ENCODE assay signal across 11 cellular contexts in the genomic region with DNA sequence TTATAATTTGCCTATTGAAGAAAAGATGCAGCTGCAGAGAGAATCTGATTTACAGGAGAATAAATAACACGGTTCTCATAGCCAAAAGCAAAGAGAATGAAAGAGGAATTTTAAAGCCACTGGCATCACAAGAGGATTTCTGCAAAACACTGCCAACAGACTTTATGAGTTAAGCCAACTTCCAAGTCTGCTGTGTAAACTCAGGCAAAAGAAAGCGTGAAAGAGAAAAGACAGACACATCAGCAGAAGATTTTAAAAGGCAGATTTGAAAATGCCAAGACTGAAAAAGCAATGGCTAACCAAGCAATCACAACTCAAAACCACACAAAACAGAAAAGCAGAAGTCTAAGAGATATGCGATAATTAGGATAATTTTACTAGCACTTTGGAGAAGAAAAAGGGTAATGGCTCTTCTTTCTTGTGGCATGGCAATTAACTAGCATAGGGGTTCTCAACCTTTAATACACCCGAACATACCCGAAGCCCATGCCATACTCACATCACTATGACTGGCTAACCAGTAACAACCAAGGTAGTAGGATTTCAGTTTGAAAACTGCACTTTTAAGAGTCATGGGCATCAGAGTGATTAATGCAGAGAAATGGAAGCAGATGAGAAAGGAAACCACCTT. TPM values are rescaled to one million over a fixed set of nuclear protein-coding genes. Genes with fewer than 3 reads are reported as not detected.
DNase-seq lines count a peak whose midpoint lies in the region; ATAC-seq and TF ChIP-seq lines count a peak whose summit lies in the region.
"Had no signal": no experiment of that assay in that cellular context is flagged by ENCODE, and none has a peak within 500 bp of the region (broad histone marks: within the 10 kb centered on the region; RNA-seq: fewer than 3 reads in every experiment).

No MANE protein-coding gene starts in this region.

- POLR2A ChIA-PET in activated CD4-positive, alpha-beta T cell treated with anti-CD3 and anti-CD28 coated beads, Interleukin-2, amount 10 ng/mL, durations not matched to agents 7 days and 5 days (lab: Charles Lee) = no interaction called here
- POLR2A ChIA-PET in activated naive CD8-positive, alpha-beta T cell treated with anti-CD3 and anti-CD28 coated beads, Interleukin-2, amount 10 ng/mL, durations not matched to agents 7 days and 5 days (lab: Charles Lee) = interaction anchor here (1.1 to 1.5 kb wide), 2 partner anchors 69 to 105 kb away, joined by 3 to 5 read pairs; no protein-coding TSS in a partner anchor

- no peak overlapping the region for H3K9ac ChIP-seq in rectal smooth muscle tissue (ENCODE audit: low read length)

- CTCF ChIA-PET in activated CD4-positive, alpha-beta T cell treated with anti-CD3 and anti-CD28 coated beads, Interleukin-2, amount 10 ng/mL, durations not matched to agents 7 days and 5 days (lab: Charles Lee) = interaction anchor here (1.0 to 3.1 kb wide), 3 partner anchors 8 to 41 kb away, joined by 3 to 8 read pairs (median 4); no protein-coding TSS in a partner anchor

- H3K27ac ChIP-seq in rectal smooth muscle tissue (ENCODE audit: low read depth, low read length) = peak overlapping the region; percentile 1

- peaks cover 67% of the 10 kb centered on the region for H3K4me1 Mint-ChIP-seq in activated CD4-positive, alpha-beta T cell treated with anti-CD3 and anti-CD28 coated beads, Interleukin-2, amount 10 ng/mL, durations not matched to agents 7 days and 5 days
- H3K4me1 Mint-ChIP-seq in activated naive CD8-positive, alpha-beta T cell treated with anti-CD3 and anti-CD28 coated beads, Interleukin-2, amount 10 ng/mL, durations not matched to agents 7 days and 5 days = peaks cover 41% of the 10 kb centered on the region

- no peaks in the 10 kb centered on the region for H3K27me3 Mint-ChIP-seq in activated CD4-positive, alpha-beta T cell treated with anti-CD3 and anti-CD28 coated beads, Interleukin-2, amount 10 ng/mL, durations not matched to agents 7 days and 5 days
- H3K27me3 Mint-ChIP-seq in activated naive CD8-positive, alpha-beta T cell treated with anti-CD3 and anti-CD28 coated beads, Interleukin-2, amount 10 ng/mL, durations not matched to agents 7 days and 5 days = no peaks in the 10 kb centered on the region

- no peak for TF ChIP-seq POLR2A in NB4 (IDR thresholded peaks at IDR 0.05; ENCODE audit: extremely low read depth, insufficient read length)

- H3K4me1 ChIP-seq in rectal smooth muscle tissue (ENCODE audit: control insufficient read depth, insufficient read depth, low read length) = peaks cover 11% of the 10 kb centered on the region

- no peak overlapping the region for H3K4me3 ChIP-seq in NB4 (ENCODE audit: low read depth, low read length)
- no peak overlapping the region for H3K4me3 ChIP-seq in rectal smooth muscle tissue (ENCODE audit: low read length)

- no peaks in the 10 kb centered on the region for H3K27me3 ChIP-seq in rectal smooth muscle tissue (ENCODE audit: control insufficient read depth, insufficient read depth, low read length)

- H3K9me3 Mint-ChIP-seq in activated CD4-positive, alpha-beta T cell treated with anti-CD3 and anti-CD28 coated beads, Interleukin-2, amount 10 ng/mL, durations not matched to agents 7 days and 5 days = no peaks in the 10 kb centered on the region
- H3K9me3 Mint-ChIP-seq in activated naive CD8-positive, alpha-beta T cell treated with anti-CD3 and anti-CD28 coated beads, Interleukin-2, amount 10 ng/mL, durations not matched to agents 7 days and 5 days = no peaks in the 10 kb centered on the region

- DNase-seq in activated CD4-positive, alpha-beta T cell treated with anti-CD3 and anti-CD28 coated beads, Interleukin-2, amount 10 ng/mL, durations not matched to agents 7 days and 5 days = no peak
- DNase-seq in activated CD4-positive, alpha-beta T cell treated with anti-CD3 and anti-CD28 coated beads for 48 hours = no peak
- DNase-seq in NB4 (ENCODE audit: low read depth) (peak; percentile 40), hepatic stellate cell (ENCODE audit: low spot score) (no peak), NCI-H2227 treated with DMSO at 0.1 percent for 48 hours (lab: John Stamatoyannopoulos, UW) (no peak), SHP77 (lab: John Stamatoyannopoulos, UW) (no peak)
- no peak for DNase-seq in activated naive CD8-positive, alpha-beta T cell treated with anti-CD3 and anti-CD28 coated beads, Interleukin-2, amount 10 ng/mL, durations not matched to agents 7 days and 5 days
- DNase-seq: DMS79, NCI-H446, trophoblast cell had no signal

- TF ChIP-seq CTCF in NB4 (IDR thresholded peaks at IDR 0.05; ENCODE audit: low read depth, low read length) = no peak

- H3K36me3 Mint-ChIP-seq in activated CD4-positive, alpha-beta T cell treated with anti-CD3 and anti-CD28 coated beads, Interleukin-2, amount 10 ng/mL, durations not matched to agents 7 days and 5 days (ENCODE audit: low read depth) = peaks cover 67% of the 10 kb centered on the region
- peaks cover 54% of the 10 kb centered on the region for H3K36me3 Mint-ChIP-seq in activated naive CD8-positive, alpha-beta T cell treated with anti-CD3 and anti-CD28 coated beads, Interleukin-2, amount 10 ng/mL, durations not matched to agents 7 days and 5 days

- H3K27ac Mint-ChIP-seq in activated CD4-positive, alpha-beta T cell treated with anti-CD3 and anti-CD28 coated beads, Interleukin-2, amount 10 ng/mL, durations not matched to agents 7 days and 5 days = peak overlapping the region; percentile 21
- H3K27ac Mint-ChIP-seq in activated naive CD8-positive, alpha-beta T cell treated with anti-CD3 and anti-CD28 coated beads, Interleukin-2, amount 10 ng/mL, durations not matched to agents 7 days and 5 days = peak overlapping the region; percentile 23

- no peak overlapping the region for H3K4me3 Mint-ChIP-seq in activated CD4-positive, alpha-beta T cell treated with anti-CD3 and anti-CD28 coated beads, Interleukin-2, amount 10 ng/mL, durations not matched to agents 7 days and 5 days
- peak overlapping the region; percentile 23 for H3K4me3 Mint-ChIP-seq in activated naive CD8-positive, alpha-beta T cell treated with anti-CD3 and anti-CD28 coated beads, Interleukin-2, amount 10 ng/mL, durations not matched to agents 7 days and 5 days

- peaks cover 4% of the 10 kb centered on the region for H3K36me3 ChIP-seq in rectal smooth muscle tissue (ENCODE audit: control insufficient read depth, insufficient read depth, low read length)

- ATAC-seq in activated naive CD8-positive, alpha-beta T cell treated with anti-CD3 and anti-CD28 coated beads, Interleukin-2, amount 10 ng/mL, durations not matched to agents 7 days and 5 days (ENCODE audit: low read depth) = no peak

RNA-seq across cellular contexts. Expression of gene DARS1, which starts 4.9 kb away (rescaled TPM):
- 10 to 100 TPM; 90.8 to 90.9 TPM for total RNA-seq in activated CD4-positive, alpha-beta T cell treated with anti-CD3 and anti-CD28 coated beads, Interleukin-2, amount 10 ng/mL, durations not matched to agents 7 days and 5 days
- total RNA-seq in activated naive CD8-positive, alpha-beta T cell treated with anti-CD3 and anti-CD28 coated beads, Interleukin-2, amount 10 ng/mL, durations not matched to agents 7 days and 5 days = 100 to 1,000 TPM; 117 to 118 TPM
